Comparison of ENCODE assay signal across 20 cellular contexts in the genomic region with DNA sequence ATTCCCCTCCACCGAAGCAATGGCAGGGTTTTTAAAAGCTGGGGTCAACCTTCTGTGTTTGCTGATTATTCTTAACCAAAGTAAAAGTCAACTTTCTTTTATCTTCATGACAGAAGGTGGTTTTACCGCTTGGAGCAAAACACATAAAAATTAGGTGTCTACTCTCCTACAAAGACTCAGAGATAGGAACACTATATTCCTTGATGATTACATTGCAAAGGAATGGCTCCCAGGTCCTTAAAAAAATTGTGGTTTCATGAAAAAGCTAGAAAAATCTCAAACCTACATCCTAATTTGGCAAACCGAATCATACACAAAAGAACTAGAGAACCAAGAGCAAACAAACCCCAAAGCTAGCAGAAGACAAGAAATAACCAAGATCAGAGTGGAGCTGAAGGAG.
"Had no signal": no experiment of that assay in that cellular context is flagged by ENCODE, and none has a peak within 500 bp of the region (broad histone marks: within the 10 kb centered on the region; RNA-seq: fewer than 3 reads in every experiment).

No MANE protein-coding gene starts in this region.

- H3K27ac Mint-ChIP-seq: dendritic cell treated with granulocyte-macrophage colony-stimulating factor and Interleukin-4, amounts not matched to agents 40 ng/mL and 50 ng/mL, for 4 days; effector memory CD8-positive, alpha-beta T cell; naive thymus-derived CD4-positive, alpha-beta T cell; nephron progenitor cell had no signal

- H3K4me3 ChIP-seq: esophagus muscularis mucosa, gastrocnemius medialis, heart right ventricle, sigmoid colon, skin epidermis, suprapubic skin, thyroid gland, upper lobe of right lung, vagina had no signal

- H3K27me3 ChIP-seq: esophagus muscularis mucosa, gastrocnemius medialis, heart right ventricle, neutrophil, sigmoid colon, suprapubic skin, thyroid gland, upper lobe of right lung, vagina had no signal

- H3K4me3 Mint-ChIP-seq: dendritic cell treated with granulocyte-macrophage colony-stimulating factor and Interleukin-4, amounts not matched to agents 40 ng/mL and 50 ng/mL, for 4 days; effector memory CD8-positive, alpha-beta T cell; naive thymus-derived CD4-positive, alpha-beta T cell; nephron progenitor cell had no signal

- H3K9me3 ChIP-seq: gastrocnemius medialis, neutrophil, suprapubic skin, thyroid gland, upper lobe of right lung, vagina had no signal

- H3K27ac ChIP-seq: epithelial cell of prostate, esophagus muscularis mucosa, gastrocnemius medialis, heart right ventricle, neutrophil, sigmoid colon, skin epidermis, suprapubic skin, thyroid gland, upper lobe of right lung, vagina had no signal

- H3K27me3 Mint-ChIP-seq: dendritic cell treated with granulocyte-macrophage colony-stimulating factor and Interleukin-4, amounts not matched to agents 40 ng/mL and 50 ng/mL, for 4 days; effector memory CD8-positive, alpha-beta T cell; naive thymus-derived CD4-positive, alpha-beta T cell had no signal

- DNase-seq: effector memory CD8-positive, alpha-beta T cell; gastrocnemius medialis; heart right ventricle; hypothalamus; kidney glomerular epithelial cell; naive thymus-derived CD4-positive, alpha-beta T cell; nephron progenitor cell; posterior cingulate gyrus; sigmoid colon; stimulated activated CD4-positive, alpha-beta T cell treated with anti-CD3 and anti-CD28 coated beads, Interleukin-12 subunit alpha, Interleukin-12 subunit beta, amount 100 ng/mL, for 4 hours; stimulated activated naive CD4-positive, alpha-beta T cell treated with Interleukin-2 at 50 U/mL for 16 hours; thyroid gland; upper lobe of right lung had no signal

- H3K4me1 ChIP-seq: esophagus muscularis mucosa, gastrocnemius medialis, heart right ventricle, sigmoid colon, suprapubic skin, thyroid gland, upper lobe of right lung, vagina had no signal

- H3K4me1 Mint-ChIP-seq: naive thymus-derived CD4-positive, alpha-beta T cell; nephron progenitor cell had no signal

- H3K36me3 Mint-ChIP-seq: naive thymus-derived CD4-positive, alpha-beta T cell had no signal

- ATAC-seq: effector memory CD8-positive, alpha-beta T cell; gastrocnemius medialis; heart right ventricle; naive thymus-derived CD4-positive, alpha-beta T cell; upper lobe of right lung had no signal

- H3K36me3 ChIP-seq: esophagus muscularis mucosa, gastrocnemius medialis, heart right ventricle, neutrophil, sigmoid colon, suprapubic skin, thyroid gland, upper lobe of right lung, vagina had no signal
